1 cellular context compared by ENCODE assay signal in the genomic region with DNA sequence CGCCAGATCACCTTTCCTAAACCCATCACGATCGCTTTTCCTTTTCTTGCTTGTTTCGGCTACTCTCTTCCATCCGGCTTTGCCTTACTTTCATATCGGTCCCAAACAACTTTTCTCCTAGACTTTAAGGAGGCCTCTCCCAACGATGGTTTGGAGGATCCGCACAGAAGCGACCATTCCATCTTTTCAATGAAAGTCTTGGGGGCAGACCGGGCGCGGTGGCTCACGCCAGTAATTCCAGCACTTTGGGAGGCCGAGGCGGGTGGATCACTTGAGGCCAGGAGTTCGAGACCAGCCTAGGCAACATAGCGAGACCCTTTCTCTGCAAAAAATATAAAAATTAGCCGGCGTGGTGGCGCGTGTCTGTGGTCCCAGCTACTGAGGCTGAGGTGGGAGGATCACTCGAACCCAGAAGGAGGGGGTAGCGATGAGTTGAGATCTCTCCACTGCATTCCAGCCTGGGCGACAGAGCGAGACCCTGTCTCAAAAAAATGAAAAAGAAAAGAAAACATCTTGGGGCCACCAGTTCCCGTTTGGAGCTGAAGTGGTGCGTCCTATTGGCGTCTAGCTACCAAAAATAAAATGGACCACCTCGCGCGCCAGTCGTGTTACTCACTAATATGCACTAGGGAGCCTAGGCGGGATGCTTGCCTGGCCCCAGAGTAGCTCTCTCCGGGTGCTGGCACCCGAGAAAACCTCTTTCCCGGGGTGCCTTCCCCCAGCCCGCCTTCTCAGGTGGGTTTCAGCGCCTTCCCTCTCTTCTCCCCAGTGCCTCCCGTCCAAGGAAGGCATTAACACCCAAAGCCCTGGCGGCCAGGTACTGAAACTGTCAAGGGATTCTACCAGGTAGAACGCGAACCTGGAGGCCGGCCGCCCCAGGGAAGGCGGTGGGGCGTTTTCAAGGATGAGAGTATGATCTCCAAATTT.
TF ChIP-seq lines count a peak whose summit lies in the region.

No MANE protein-coding gene starts in this region.

TF ChIP-seq in K562, 482 proteins besides CTCF, POLR2A, EP300 and RAD21 (continued from another document and continues in another):
- TF ChIP-seq ZNF395 (CRISPR knock-in tag; IDR thresholded peaks at IDR 0.05), result 0 out of 2 replicates have a peak, but pooled peaks have one; percentile 12
- TF ChIP-seq NFRKB (IDR thresholded peaks at IDR 0.05; ENCODE audit: low read depth), result peak; percentile 41; the same call in 1 of the 2 replicates
- TF ChIP-seq DPF2 (IDR thresholded peaks at IDR 0.05), result 0 out of 2 replicates have a peak, but pooled peaks have one; percentile 22
- no peak for TF ChIP-seq ZFPM2 (CRISPR knock-in tag; IDR thresholded peaks at IDR 0.05)
- TF ChIP-seq ADNP (tag; IDR thresholded peaks at IDR 0.05), result peak; percentile 94
- peak; percentile 90 for TF ChIP-seq ZBTB33 (CRISPR knock-in tag; IDR thresholded peaks at IDR 0.05)
- 0 out of 2 replicates have a peak, but pooled peaks have one; percentile 11 for TF ChIP-seq POLR2H (tag; IDR thresholded peaks at IDR 0.05; ENCODE audit: low read depth)
- TF ChIP-seq ZNF584 (CRISPR knock-in tag; IDR thresholded peaks at IDR 0.05; ENCODE audit: low read depth), result no peak
- 0 out of 2 replicates have a peak, but pooled peaks have one; percentile 36 for TF ChIP-seq DIDO1 (tag; IDR thresholded peaks at IDR 0.05; ENCODE audit: low read depth)
- TF ChIP-seq, protein P1, sequence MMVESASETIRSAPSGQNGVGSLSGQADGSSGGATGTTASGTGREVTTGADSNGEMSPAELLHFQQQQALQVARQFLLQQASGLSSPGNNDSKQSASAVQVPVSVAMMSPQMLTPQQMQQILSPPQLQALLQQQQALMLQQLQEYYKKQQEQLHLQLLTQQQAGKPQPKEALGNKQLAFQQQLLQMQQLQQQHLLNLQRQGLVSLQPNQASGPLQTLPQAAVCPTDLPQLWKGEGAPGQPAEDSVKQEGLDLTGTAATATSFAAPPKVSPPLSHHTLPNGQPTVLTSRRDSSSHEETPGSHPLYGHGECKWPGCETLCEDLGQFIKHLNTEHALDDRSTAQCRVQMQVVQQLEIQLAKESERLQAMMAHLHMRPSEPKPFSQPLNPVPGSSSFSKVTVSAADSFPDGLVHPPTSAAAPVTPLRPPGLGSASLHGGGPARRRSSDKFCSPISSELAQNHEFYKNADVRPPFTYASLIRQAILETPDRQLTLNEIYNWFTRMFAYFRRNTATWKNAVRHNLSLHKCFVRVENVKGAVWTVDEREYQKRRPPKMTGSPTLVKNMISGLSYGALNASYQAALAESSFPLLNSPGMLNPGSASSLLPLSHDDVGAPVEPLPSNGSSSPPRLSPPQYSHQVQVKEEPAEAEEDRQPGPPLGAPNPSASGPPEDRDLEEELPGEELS (CRISPR knock-in tag; IDR thresholded peaks at IDR 0.05; ENCODE audit: borderline replicate concordance), result 0 out of 2 replicates have a peak, but pooled peaks have one; percentile 6
- peak; percentile 8; the same call in 1 of the 2 replicates for TF ChIP-seq FOSL1 (tag; conservative IDR thresholded peaks at IDR 0.05)
- peak in 1 of 3 experiments; percentile 22; a peak in 1 of 6 replicates for TF ChIP-seq ZBTB11 (CRISPR knock-in tag; IDR thresholded peaks at IDR 0.05)
- peak; percentile 61; the same call in 1 of the 2 replicates for TF ChIP-seq ZFX (CRISPR knock-in tag; IDR thresholded peaks at IDR 0.05)
- TF ChIP-seq, protein P2, sequence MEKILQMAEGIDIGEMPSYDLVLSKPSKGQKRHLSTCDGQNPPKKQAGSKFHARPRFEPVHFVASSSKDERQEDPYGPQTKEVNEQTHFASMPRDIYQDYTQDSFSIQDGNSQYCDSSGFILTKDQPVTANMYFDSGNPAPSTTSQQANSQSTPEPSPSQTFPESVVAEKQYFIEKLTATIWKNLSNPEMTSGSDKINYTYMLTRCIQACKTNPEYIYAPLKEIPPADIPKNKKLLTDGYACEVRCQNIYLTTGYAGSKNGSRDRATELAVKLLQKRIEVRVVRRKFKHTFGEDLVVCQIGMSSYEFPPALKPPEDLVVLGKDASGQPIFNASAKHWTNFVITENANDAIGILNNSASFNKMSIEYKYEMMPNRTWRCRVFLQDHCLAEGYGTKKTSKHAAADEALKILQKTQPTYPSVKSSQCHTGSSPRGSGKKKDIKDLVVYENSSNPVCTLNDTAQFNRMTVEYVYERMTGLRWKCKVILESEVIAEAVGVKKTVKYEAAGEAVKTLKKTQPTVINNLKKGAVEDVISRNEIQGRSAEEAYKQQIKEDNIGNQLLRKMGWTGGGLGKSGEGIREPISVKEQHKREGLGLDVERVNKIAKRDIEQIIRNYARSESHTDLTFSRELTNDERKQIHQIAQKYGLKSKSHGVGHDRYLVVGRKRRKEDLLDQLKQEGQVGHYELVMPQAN (IDR thresholded peaks at IDR 0.05; ENCODE audit: borderline replicate concordance), result 0 out of 2 replicates have a peak, but pooled peaks have one; percentile 51
- peak; percentile 46; the same call in 1 of the 2 replicates for TF ChIP-seq DNMT1 (IDR thresholded peaks at IDR 0.05)
- TF ChIP-seq AFF1 (IDR thresholded peaks at IDR 0.05; ENCODE audit: low read depth in 1 of 2, partially characterized antibody in 2 of 2), result peak in 1 of 2 experiments; percentile 29
- TF ChIP-seq ZNF232 (CRISPR knock-in tag; IDR thresholded peaks at IDR 0.05), result 0 out of 2 replicates have a peak, but pooled peaks have one; percentile 20
- TF ChIP-seq CHD2 (IDR thresholded peaks at IDR 0.05; ENCODE audit: low read depth, low read length), result no peak
- 0 out of 2 replicates have a peak, but pooled peaks have one; percentile 36 for TF ChIP-seq NFATC3 (IDR thresholded peaks at IDR 0.05)
- TF ChIP-seq FOXJ3 (CRISPR knock-in tag; IDR thresholded peaks at IDR 0.05), result no peak
- no peak for TF ChIP-seq NR2C2 (CRISPR knock-in tag; IDR thresholded peaks at IDR 0.05)
- TF ChIP-seq NR2C2 (tag; IDR thresholded peaks at IDR 0.05), result 0 out of 2 replicates have a peak, but pooled peaks have one; percentile 15
- TF ChIP-seq ZEB2 (IDR thresholded peaks at IDR 0.05), result peak; percentile 84
- 0 out of 2 replicates have a peak, but pooled peaks have one; percentile 55 for TF ChIP-seq FOXK1 (CRISPR knock-in tag; IDR thresholded peaks at IDR 0.05; ENCODE audit: borderline replicate concordance)
- peak; percentile 40; the same call in 1 of the 2 replicates for TF ChIP-seq NBN (IDR thresholded peaks at IDR 0.05; ENCODE audit: low read depth)
- no peak for TF ChIP-seq CAMTA2 (CRISPR knock-in tag; conservative IDR thresholded peaks at IDR 0.05)
- peak; percentile 45; the same call in 1 of the 2 replicates for TF ChIP-seq CC2D1A (IDR thresholded peaks at IDR 0.05)
- no peak for TF ChIP-seq ZNF280A (IDR thresholded peaks at IDR 0.05; ENCODE audit: low read depth, partially characterized antibody)
- peak; percentile 40; the same call in 1 of the 2 replicates for TF ChIP-seq CTBP1 (IDR thresholded peaks at IDR 0.05; ENCODE audit: borderline replicate concordance)
- peak; percentile 66 to 73 for TF ChIP-seq KDM1A (IDR thresholded peaks at IDR 0.05)
- no peak for TF ChIP-seq CHD1 (IDR thresholded peaks at IDR 0.05; ENCODE audit: low read length)
- TF ChIP-seq HDAC2 (IDR thresholded peaks at IDR 0.05), result peak; percentile 20; the same call in 1 of the 2 replicates
- TF ChIP-seq, protein P3, sequence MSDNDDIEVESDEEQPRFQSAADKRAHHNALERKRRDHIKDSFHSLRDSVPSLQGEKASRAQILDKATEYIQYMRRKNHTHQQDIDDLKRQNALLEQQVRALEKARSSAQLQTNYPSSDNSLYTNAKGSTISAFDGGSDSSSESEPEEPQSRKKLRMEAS (CRISPR knock-in tag; IDR thresholded peaks at IDR 0.05), result peak; percentile 30; the same call in 1 of the 2 replicates
- no peak for TF ChIP-seq ZNF551 (CRISPR knock-in tag; IDR thresholded peaks at IDR 0.05)
- TF ChIP-seq MYBL2 (IDR thresholded peaks at IDR 0.05; ENCODE audit: low read depth), result 0 out of 2 replicates have a peak, but pooled peaks have one; percentile 64
- TF ChIP-seq MYBL2 (CRISPR knock-in tag; IDR thresholded peaks at IDR 0.05; ENCODE audit: borderline replicate concordance), result no peak
